Comparison of ENCODE assay signal across 8 cellular contexts in the genomic region with DNA sequence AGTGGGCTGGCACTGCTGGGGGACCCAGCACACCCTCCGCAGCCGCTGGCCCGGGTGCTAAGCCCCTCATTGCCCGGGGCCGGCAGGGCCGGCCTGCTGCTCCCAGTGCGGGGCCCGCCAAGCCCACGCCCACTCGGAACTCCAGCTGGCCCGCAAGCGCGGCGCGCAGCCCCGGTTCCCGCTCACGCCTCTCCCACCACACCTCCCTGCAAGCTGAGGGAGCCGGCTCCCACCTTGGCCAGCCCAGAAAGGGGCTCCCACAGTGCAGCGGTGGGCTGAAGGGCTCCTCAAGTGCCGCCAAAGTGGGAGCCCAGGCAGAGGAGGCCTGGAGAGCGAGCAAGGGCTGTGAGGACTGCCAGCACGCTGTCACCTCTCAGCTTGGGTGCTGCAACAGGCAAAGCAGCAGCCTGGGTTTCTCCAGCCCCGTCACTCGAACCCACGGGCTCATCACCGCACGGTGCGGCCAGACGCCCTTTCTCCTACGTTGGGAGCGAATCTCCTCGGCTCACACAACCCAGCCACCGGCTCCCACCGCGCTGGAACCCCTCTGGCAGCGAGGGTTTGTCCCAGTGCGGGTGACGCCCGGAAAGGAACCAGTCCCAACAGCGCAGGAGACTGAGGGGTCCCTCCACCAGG. TPM values are rescaled to one million over a fixed set of nuclear protein-coding genes. Genes with fewer than 3 reads are reported as not detected.
A peak's percentile ranks its signal among the peaks of the same experiment; 100 is the strongest.
DNase-seq lines count a peak whose midpoint lies in the region; ATAC-seq and TF ChIP-seq lines count a peak whose summit lies in the region.
"Not testable (repeated sequence)": the region's sequence is repeated elsewhere in the genome, so short reads cannot be mapped to it uniquely, and the experiment has no call there.

No MANE protein-coding gene starts in this region.

- not testable (repeated sequence) for TF ChIP-seq CTCF in DOHH2 (IDR thresholded peaks at IDR 0.05; ENCODE audit: low read depth, low read length, poor library complexity, severe bottlenecking); RWPE2 (IDR thresholded peaks at IDR 0.05; ENCODE audit: poor library complexity, severe bottlenecking); foreskin fibroblast (IDR thresholded peaks at IDR 0.05; ENCODE audit: low read depth, low read length); natural killer cell (IDR thresholded peaks at IDR 0.05)

- not testable (repeated sequence) for H3K27me3 Mint-ChIP-seq in activated naive CD8-positive, alpha-beta T cell treated with anti-CD3 and anti-CD28 coated beads for 36 hours; natural killer cell (ENCODE audit: low read depth in 2 of 2)

- not testable (repeated sequence) for H3K9me3 Mint-ChIP-seq in activated naive CD8-positive, alpha-beta T cell treated with anti-CD3 and anti-CD28 coated beads for 36 hours; natural killer cell

- H4K20me1 ChIP-seq in DOHH2 (ENCODE audit: control insufficient read depth, insufficient read depth, low read depth, low read length) = not testable (repeated sequence)

- H3K27ac ChIP-seq in DOHH2 (ENCODE audit: low read depth, low read length) (peak overlapping the region; percentile 74), RWPE2 (ENCODE audit: poor library complexity, severe bottlenecking) (peak overlapping the region; percentile 81)

- H3K27me3 ChIP-seq in DOHH2 (ENCODE audit: control insufficient read depth, low read length); RWPE2 (ENCODE audit: insufficient read depth, poor library complexity, severe bottlenecking): not testable (repeated sequence)

- H3K9me3 ChIP-seq in DOHH2 (ENCODE audit: control insufficient read depth, insufficient read depth, low read length); RWPE2 (ENCODE audit: severe bottlenecking): not testable (repeated sequence)

- not testable (repeated sequence) for DNase-seq in RWPE2 (ENCODE audit: low spot score); natural killer cell
- DNase-seq in activated naive CD8-positive, alpha-beta T cell treated with anti-CD3 and anti-CD28 coated beads for 36 hours = peak; percentile 41
- DNase-seq in foreskin fibroblast = peak; percentile 18 to 60
- DNase-seq in stimulated activated naive CD8-positive, alpha-beta T cell treated with anti-CD3 and anti-CD28 coated beads, Interleukin-15, Interleukin-2, amounts not matched to agents 100 U/mL and 50 U/mL, for 24 hours = peak; percentile 21

- peak overlapping the region; percentile 93 for H3K4me2 ChIP-seq in DOHH2 (ENCODE audit: low read length)

- ATAC-seq in GM21619 (IDR thresholded peaks at IDR 0.05; ENCODE audit: unreplicated experiment) (peak; percentile 19), HG03354 (IDR thresholded peaks at IDR 0.05; ENCODE audit: poor library complexity, severe bottlenecking, unreplicated experiment) (peak; percentile 25), RWPE2 (ENCODE audit: low read depth) (peak; percentile 24), natural killer cell (peak; percentile 12 to 27 (median 19))
- ATAC-seq in stimulated activated naive CD8-positive, alpha-beta T cell treated with anti-CD3 and anti-CD28 coated beads, Interleukin-15, Interleukin-2, amounts not matched to agents 100 U/mL and 50 U/mL, for 24 hours = not testable (repeated sequence)

- peak overlapping the region; percentile 96 for H3K27ac Mint-ChIP-seq in activated naive CD8-positive, alpha-beta T cell treated with anti-CD3 and anti-CD28 coated beads for 36 hours
- H3K27ac Mint-ChIP-seq in natural killer cell = peak overlapping the region; percentile 95 to 98

- H3K36me3 ChIP-seq in DOHH2 (ENCODE audit: control insufficient read depth, low read length) = peaks cover 19% of the 10 kb centered on the region
- H3K36me3 ChIP-seq in RWPE2 (ENCODE audit: low read depth) = not testable (repeated sequence)

- peaks cover 17% of the 10 kb centered on the region for H3K36me3 Mint-ChIP-seq in activated naive CD8-positive, alpha-beta T cell treated with anti-CD3 and anti-CD28 coated beads for 36 hours
- not testable (repeated sequence) for H3K36me3 Mint-ChIP-seq in natural killer cell

- peaks cover 34% of the 10 kb centered on the region for H3K4me1 Mint-ChIP-seq in activated naive CD8-positive, alpha-beta T cell treated with anti-CD3 and anti-CD28 coated beads for 36 hours
- peaks cover 30 to 32% of the 10 kb centered on the region in 2 donors for H3K4me1 Mint-ChIP-seq in natural killer cell

- H3F3A ChIP-seq in DOHH2 (ENCODE audit: control insufficient read depth, insufficient read depth) = not testable (repeated sequence)

- not testable (repeated sequence) for H3K9me2 ChIP-seq in DOHH2 (replicated peaks; ENCODE audit: control insufficient read depth, low read length)

- not testable (repeated sequence) for H3K4me1 ChIP-seq in DOHH2 (ENCODE audit: control insufficient read depth, low read length); RWPE2 (ENCODE audit: insufficient read depth, poor library complexity, severe bottlenecking)

- H3K4me3 Mint-ChIP-seq in activated naive CD8-positive, alpha-beta T cell treated with anti-CD3 and anti-CD28 coated beads for 36 hours = peak overlapping the region; percentile 92
- H3K4me3 Mint-ChIP-seq in natural killer cell = peak overlapping the region; percentile 97

- H3K79me2 ChIP-seq in DOHH2 (ENCODE audit: control insufficient read depth, low read length) = peaks cover 82% of the 10 kb centered on the region

- H3K4me3 ChIP-seq in DOHH2 (ENCODE audit: low read length) (peak overlapping the region; percentile 92), RWPE2 (ENCODE audit: severe bottlenecking) (peak overlapping the region; percentile 91), foreskin fibroblast (ENCODE audit: low read depth in 1 of 2, low read length in 2 of 2) (peak overlapping the region; percentile 92 to 98)

- intact Hi-C loops in natural killer cell (cut with micrococcal nuclease) = loop anchor here (1.0 to 5.0 kb wide), 3 partner anchors 84 to 1128 kb away; partner anchors contain the start of genes LARP1B, PLK4 and SCLT1

RNA-seq across cellular contexts. Expression of gene MFSD8, which starts 0.4 kb away (rescaled TPM):
- 10 to 100 TPM; 13.0 to 15.6 TPM for total RNA-seq in activated naive CD8-positive, alpha-beta T cell treated with anti-CD3 and anti-CD28 coated beads for 36 hours
- 10 to 100 TPM; 25.9 to 34.0 (median 25.9) TPM for total RNA-seq in natural killer cell

RNA-seq across cellular contexts. Expression of gene ABHD18, which starts 0.7 kb away (rescaled TPM):
- 10 to 100 TPM; 18.4 to 18.6 TPM for total RNA-seq in activated naive CD8-positive, alpha-beta T cell treated with anti-CD3 and anti-CD28 coated beads for 36 hours
- total RNA-seq in natural killer cell = 10 to 100 TPM; 16.0 to 21.9 (median 17.6) TPM
